ENCODE assay signal across 8 cellular contexts in genomic region chr10:70146489-70147488, GRCh38. TPM values are rescaled to one million over a fixed set of nuclear protein-coding genes. Genes with fewer than 3 reads are reported as not detected.
DNase-seq lines count a peak whose midpoint lies in the region; ATAC-seq and TF ChIP-seq lines count a peak whose summit lies in the region.

TSS of gene TYSND1 (minus strand) at chr10:70146700. CDS start at chr10:70146586, 114 bp downstream.

- H3K4me3 ChIP-seq in GM12865 (ENCODE audit: low read depth, low read length) = peak within 1 kb of the TSS; percentile 57
- H3K4me3 ChIP-seq in osteoblast (ENCODE audit: insufficient read depth, low read length) = peak within 1 kb of the TSS; percentile 83
- peak within 1 kb of the TSS; percentile 92 for H3K4me3 ChIP-seq in thoracic aorta

- peaks cover 2% of the 10 kb centered on the region for H3K36me3 Mint-ChIP-seq in activated naive CD8-positive, alpha-beta T cell
- no peaks in the 10 kb centered on the region for H3K36me3 Mint-ChIP-seq in glutamatergic neuron (ENCODE audit: unreplicated experiment)

- no peaks in the 10 kb centered on the region for H3K27me3 Mint-ChIP-seq in activated naive CD8-positive, alpha-beta T cell
- peaks cover 2% of the 10 kb centered on the region for H3K27me3 Mint-ChIP-seq in glutamatergic neuron (ENCODE audit: unreplicated experiment)

- H3K27ac Mint-ChIP-seq in activated naive CD8-positive, alpha-beta T cell = peak within 1 kb of the TSS; percentile 96
- peak within 1 kb of the TSS; percentile 84 for H3K27ac Mint-ChIP-seq in glutamatergic neuron (ENCODE audit: unreplicated experiment)

- peak within 1 kb of the TSS; percentile 86 for H3K4me2 ChIP-seq in osteoblast (ENCODE audit: insufficient read depth, low read length)

- peak within 1 kb of the TSS; percentile 76 for H2AFZ ChIP-seq in osteoblast (ENCODE audit: low read length)

- H3K9me3 ChIP-seq in osteoblast (ENCODE audit: low read depth, low read length) = no peaks in the 10 kb centered on the region
- no peaks in the 10 kb centered on the region for H3K9me3 ChIP-seq in thoracic aorta

- H3K27ac ChIP-seq in osteoblast (ENCODE audit: low read depth, low read length) = peak within 1 kb of the TSS; percentile 76
- H3K27ac ChIP-seq in thoracic aorta = peak within 1 kb of the TSS; percentile 77 to 82

- H3K4me1 Mint-ChIP-seq in activated naive CD8-positive, alpha-beta T cell (ENCODE audit: low read depth) = peaks cover 45% of the 10 kb centered on the region
- H3K4me1 Mint-ChIP-seq in glutamatergic neuron (ENCODE audit: low read depth, unreplicated experiment) = no peaks in the 10 kb centered on the region

- peak within 1 kb of the TSS; percentile 89 for H3K4me3 Mint-ChIP-seq in activated naive CD8-positive, alpha-beta T cell
- H3K4me3 Mint-ChIP-seq in glutamatergic neuron (ENCODE audit: unreplicated experiment) = peak within 1 kb of the TSS; percentile 90

- no peaks in the 10 kb centered on the region for H3K9me3 Mint-ChIP-seq in activated naive CD8-positive, alpha-beta T cell (ENCODE audit: low read depth)
- peaks cover 5% of the 10 kb centered on the region for H3K9me3 Mint-ChIP-seq in glutamatergic neuron (ENCODE audit: unreplicated experiment)

- no peaks in the 10 kb centered on the region for H3K27me3 ChIP-seq in osteoblast (ENCODE audit: insufficient read depth, low read length)
- no peaks in the 10 kb centered on the region for H3K27me3 ChIP-seq in thoracic aorta (replicated peaks; ENCODE audit: insufficient read depth)

- ATAC-seq in HG02642 (IDR thresholded peaks at IDR 0.05; ENCODE audit: poor library complexity, unreplicated experiment) (peak; percentile 91), thoracic aorta (ENCODE audit: insufficient number of reproducible peaks, low FRiP score, low read depth) (peak; percentile 99)

- peak; percentile 98 for DNase-seq in GM12865 (ENCODE audit: low read depth)
- DNase-seq in NCI-H1105 (lab: John Stamatoyannopoulos, UW) = peak; percentile 96
- DNase-seq in SKM-1 treated with dmso at 0.1 percent for 144 hours (lab: John Stamatoyannopoulos, UW; ENCODE audit: unreplicated experiment) = peak; percentile 94
- DNase-seq in glutamatergic neuron = peak; percentile 98
- DNase-seq in osteoblast (ENCODE audit: insufficient read length, low spot score, missing footprints) = peak; percentile 100
- DNase-seq in thoracic aorta (ENCODE audit: low spot score) = peak; percentile 88

- H3K79me2 ChIP-seq in osteoblast (ENCODE audit: insufficient read depth, low read length) = peaks cover 66% of the 10 kb centered on the region

- TF ChIP-seq CTCF in GM12865 (IDR thresholded peaks at IDR 0.05; ENCODE audit: insufficient read depth, low read depth, low read length, missing control alignments) (peak; percentile 90), glutamatergic neuron (IDR thresholded peaks at IDR 0.05; ENCODE audit: partially characterized antibody, unreplicated experiment) (peak; percentile 77), osteoblast (IDR thresholded peaks at IDR 0.05; ENCODE audit: extremely low read depth, low read depth, low read length) (peak; percentile 56), thoracic aorta (IDR thresholded peaks at IDR 0.05) (no peak)

- peaks cover 25% of the 10 kb centered on the region for H3K4me1 ChIP-seq in osteoblast (ENCODE audit: insufficient read depth, low read length)
- H3K4me1 ChIP-seq in thoracic aorta (ENCODE audit: control insufficient read depth in 1 of 2, low read depth in 2 of 2) = peaks cover 14 to 22% of the 10 kb centered on the region in 2 donors

- H3K36me3 ChIP-seq in osteoblast (ENCODE audit: insufficient read depth, low read length) (peaks cover 40% of the 10 kb centered on the region), thoracic aorta (peaks cover 5% of the 10 kb centered on the region)

- peaks cover 56% of the 10 kb centered on the region for H4K20me1 ChIP-seq in osteoblast (ENCODE audit: insufficient read depth, low read length)

RNA-seq across cellular contexts. Expression of gene TYSND1, which starts in this region (rescaled TPM):
- total RNA-seq in glutamatergic neuron (ENCODE audit: unreplicated experiment) = 1.9 TPM
- total RNA-seq in osteoblast = 13.0 and 15.6 TPM in 2 replicates
- total RNA-seq in thoracic aorta = 10 to 100 TPM; 11.4 to 12.2 TPM

Comparison
In these comparisons a context has a peak if more than half of its experiments do, and no peak if none do; other contexts are left out.
1. Peak in every context shown above with its lines: DNase-seq, ATAC-seq, H3K4me3 ChIP-seq and H3K27ac ChIP-seq.